Comparison of ENCODE assay signal across 20 cellular contexts in the genomic region with DNA sequence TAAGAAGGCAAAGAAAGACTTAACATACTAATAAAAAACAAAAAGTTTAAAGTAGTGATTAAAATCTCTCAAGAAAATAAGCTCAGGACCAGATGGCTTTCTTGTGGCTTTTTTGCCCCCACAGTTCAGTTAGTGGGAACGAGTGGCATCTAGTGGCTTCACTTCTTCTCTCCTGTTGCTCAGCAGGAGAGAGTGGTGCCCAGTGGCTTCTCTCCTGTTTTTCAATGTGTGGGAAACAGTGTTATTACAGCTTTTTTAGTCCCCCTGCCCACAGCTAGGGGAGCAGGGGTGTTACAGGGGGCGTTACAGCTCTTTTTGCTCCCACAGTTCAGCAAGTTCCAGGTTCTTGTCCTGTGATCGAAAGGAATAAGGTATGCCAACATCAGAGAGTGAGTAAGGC.
DNase-seq lines count a peak whose midpoint lies in the region; ATAC-seq and TF ChIP-seq lines count a peak whose summit lies in the region.
"Had no signal": no experiment of that assay in that cellular context is flagged by ENCODE, and none has a peak within 500 bp of the region (broad histone marks: within the 10 kb centered on the region; RNA-seq: fewer than 3 reads in every experiment).

No MANE protein-coding gene starts in this region.

- H3K27me3 Mint-ChIP-seq in endodermal cell (ENCODE audit: insufficient read depth), result no peaks in the 10 kb centered on the region
- H3K27me3 Mint-ChIP-seq: CD8-positive, alpha-beta memory T cell; dendritic cell treated with granulocyte-macrophage colony-stimulating factor and Interleukin-4, amounts not matched to agents 40 ng/mL and 50 ng/mL, for 4 days; type B pancreatic cell had no signal

- H3K9ac ChIP-seq in DND-41 (ENCODE audit: low read depth, low read length) (no peak overlapping the region; the same call in 1 of the 2 replicates), endodermal cell (ENCODE audit: extremely low read depth, low read length, poor library complexity, severe bottlenecking) (no peak overlapping the region), smooth muscle cell (ENCODE audit: low read depth) (no peak overlapping the region)

- H3K27ac Mint-ChIP-seq in endodermal cell, result no peak overlapping the region
- H3K27ac Mint-ChIP-seq: CD8-positive, alpha-beta memory T cell; dendritic cell treated with granulocyte-macrophage colony-stimulating factor and Interleukin-4, amounts not matched to agents 40 ng/mL and 50 ng/mL, for 4 days; type B pancreatic cell had no signal

- H3K4me1 ChIP-seq in DND-41 (ENCODE audit: insufficient read depth, low read length), result peaks cover 20% of the 10 kb centered on the region
- H3K4me1 ChIP-seq in Panc1 (ENCODE audit: control insufficient read depth, insufficient read depth, low read length), result no peaks in the 10 kb centered on the region
- H3K4me1 ChIP-seq in endodermal cell (ENCODE audit: control insufficient read depth, insufficient read depth, low read length), result no peaks in the 10 kb centered on the region
- H3K4me1 ChIP-seq in smooth muscle cell (ENCODE audit: low read depth), result no peaks in the 10 kb centered on the region
- no peaks in the 10 kb centered on the region for H3K4me1 ChIP-seq in gastroesophageal sphincter
- H3K4me1 ChIP-seq: adrenal gland had no signal

- CTCF ChIA-PET in Panc1 (lab: Charles Lee), result interaction anchor here (0.6 kb wide), 1 partner anchor 1973 kb away, joined by 5 read pairs; no protein-coding TSS in a partner anchor

- peak; percentile 51 for DNase-seq in DND-41
- DNase-seq in Jurkat, Clone E6-1 (ENCODE audit: low read depth, low spot score), result peak; percentile 80
- DNase-seq in Panc1 (ENCODE audit: low read depth, low spot score), result no peak
- DNase-seq in endodermal cell, result peak; percentile 50
- no peak for DNase-seq in DMS53 treated with DMSO at 0.1 percent for 48 hours (lab: John Stamatoyannopoulos, UW; ENCODE audit: unreplicated experiment)
- no peak for DNase-seq in smooth muscle cell (lab: John Stamatoyannopoulos, UW; ENCODE audit: unreplicated experiment)
- DNase-seq: activated gamma-delta T cell treated with Interleukin-2 at 50 U/mL for 16 hours; activated T-cell treated with anti-CD3 and anti-CD28 coated beads for 4 hours; adrenal gland; CD8-positive, alpha-beta memory T cell; foreskin fibroblast; NCI-H1436 treated with DMSO at 0.1 percent for 48 hours; NK-92 treated with Interleukin-12 subunit alpha and Interleukin-12 subunit beta, amount 100 ng/mL, for 24 hours; RPMI8226; stimulated activated CD4-positive, alpha-beta T cell treated with anti-CD3 and anti-CD28 coated beads, Interleukin-4, amount 100 ng/mL, for 4 hours had no signal

- H3K79me2 ChIP-seq in DND-41 (ENCODE audit: insufficient read depth, low read length), result no peaks in the 10 kb centered on the region
- no peaks in the 10 kb centered on the region for H3K79me2 ChIP-seq in smooth muscle cell (ENCODE audit: low read depth)
- H3K79me2 ChIP-seq: hepatocyte had no signal

- in situ Hi-C loops in Panc1 (cut with HindIII; ENCODE audit: low pct_unique_long_range_greater_than_20kb, low sequenced_read_pairs), result no loop called here

- no peak for TF ChIP-seq POLR2A in gastroesophageal sphincter (IDR thresholded peaks at IDR 0.05)

- no peak overlapping the region for H3K4me3 ChIP-seq in DND-41 (ENCODE audit: low read depth in 1 of 2, low read length in 2 of 2)
- no peak overlapping the region for H3K4me3 ChIP-seq in Jurkat, Clone E6-1 (ENCODE audit: low read length)
- no peak overlapping the region for H3K4me3 ChIP-seq in Panc1 (ENCODE audit: low read depth in 2 of 2, low read length in 2 of 2)
- H3K4me3 ChIP-seq in endodermal cell (ENCODE audit: low read length), result no peak overlapping the region
- no peak overlapping the region for H3K4me3 ChIP-seq in smooth muscle cell
- H3K4me3 ChIP-seq in gastroesophageal sphincter, result no peak overlapping the region
- H3K4me3 ChIP-seq: adrenal gland, hepatocyte had no signal

- TF ChIP-seq CTCF in DND-41 (IDR thresholded peaks at IDR 0.05; ENCODE audit: borderline replicate concordance, extremely low read depth, low read length, poor library complexity, severe bottlenecking) (peak; percentile 66), Panc1 (IDR thresholded peaks at IDR 0.05) (peak; percentile 40), endodermal cell (conservative IDR thresholded peaks at IDR 0.05) (peak; percentile 40), smooth muscle cell (IDR thresholded peaks at IDR 0.05; ENCODE audit: borderline replicate concordance, insufficient read depth, poor library complexity, severe bottlenecking) (no peak), gastroesophageal sphincter (IDR thresholded peaks at IDR 0.05) (no peak)

- no peaks in the 10 kb centered on the region for H3K27me3 ChIP-seq in DND-41 (ENCODE audit: insufficient read depth, low read length, poor library complexity)
- no peaks in the 10 kb centered on the region for H3K27me3 ChIP-seq in Panc1 (ENCODE audit: control insufficient read depth, insufficient read depth, low read length)
- no peaks in the 10 kb centered on the region for H3K27me3 ChIP-seq in endodermal cell (ENCODE audit: control insufficient read depth, insufficient read depth, low read length, poor library complexity, severe bottlenecking)
- H3K27me3 ChIP-seq in smooth muscle cell (ENCODE audit: low read depth), result no peaks in the 10 kb centered on the region
- no peaks in the 10 kb centered on the region for H3K27me3 ChIP-seq in gastroesophageal sphincter
- H3K27me3 ChIP-seq: adrenal gland, hepatocyte had no signal

- H3K4me2 ChIP-seq in DND-41 (ENCODE audit: insufficient read depth, low read length), result peak overlapping the region; percentile 43; the same call in 1 of the 2 replicates
- no peak overlapping the region for H3K4me2 ChIP-seq in smooth muscle cell
- H3K4me2 ChIP-seq: hepatocyte had no signal

- no peaks in the 10 kb centered on the region for H3K9me3 ChIP-seq in DND-41 (ENCODE audit: insufficient read depth, low read length, severe bottlenecking)
- no peaks in the 10 kb centered on the region for H3K9me3 ChIP-seq in Panc1 (ENCODE audit: control insufficient read depth, insufficient read depth, low read depth, low read length)
- H3K9me3 ChIP-seq in endodermal cell (ENCODE audit: control insufficient read depth, low read length), result no peaks in the 10 kb centered on the region
- no peaks in the 10 kb centered on the region for H3K9me3 ChIP-seq in smooth muscle cell (replicated peaks; ENCODE audit: low read depth)
- no peaks in the 10 kb centered on the region for H3K9me3 ChIP-seq in gastroesophageal sphincter
- H3K9me3 ChIP-seq: adrenal gland had no signal

- intact Hi-C loops in Panc1 (cut with micrococcal nuclease; ENCODE audit: unreplicated experiment), result no loop called here

- H3F3A ChIP-seq in smooth muscle cell (ENCODE audit: low read depth), result no peaks in the 10 kb centered on the region

- BruUV-seq in Panc1 (replicated peaks; lab: Mats Ljungman, UMichigan), result no TSS peak

- TF ChIP-seq EP300 in gastroesophageal sphincter (IDR thresholded peaks at IDR 0.05), result no peak

- 68 to 89% methylated on average over 2 to 3 of the region's 3 CpGs for WGBS in endodermal cell (ENCODE audit: insufficient coverage in 1 of 2, insufficient read length in 1 of 2), 2 experiments
- WGBS in smooth muscle cell (ENCODE audit: low lambda C conversion rate), result 68% methylated on average over 3 of the region's 3 CpGs
- 50 to 78% methylated on average over 1 to 3 of the region's 3 CpGs for WGBS in gastroesophageal sphincter (ENCODE audit: low coverage in 1 of 2), 2 donors

- POLR2A ChIA-PET in Panc1 (lab: Charles Lee), result no interaction called here

- H3K36me3 ChIP-seq in DND-41 (ENCODE audit: insufficient read depth, low read length), result no peaks in the 10 kb centered on the region
- no peaks in the 10 kb centered on the region for H3K36me3 ChIP-seq in Panc1 (ENCODE audit: control insufficient read depth, insufficient read depth, low read length)
- no peaks in the 10 kb centered on the region for H3K36me3 ChIP-seq in endodermal cell (ENCODE audit: control insufficient read depth, insufficient read depth, low read length)
- H3K36me3 ChIP-seq in smooth muscle cell (ENCODE audit: low read depth), result no peaks in the 10 kb centered on the region
- H3K36me3 ChIP-seq in gastroesophageal sphincter, result no peaks in the 10 kb centered on the region
- H3K36me3 ChIP-seq: adrenal gland had no signal

- peak overlapping the region; percentile 48 for H2AFZ ChIP-seq in DND-41 (ENCODE audit: low read depth, low read length)
- H2AFZ ChIP-seq in smooth muscle cell (ENCODE audit: low read depth), result no peak overlapping the region
- H2AFZ ChIP-seq: hepatocyte had no signal

- no peaks in the 10 kb centered on the region for H3K4me1 Mint-ChIP-seq in endodermal cell
- H3K4me1 Mint-ChIP-seq: CD8-positive, alpha-beta memory T cell had no signal

- no peaks in the 10 kb centered on the region for H3K36me3 Mint-ChIP-seq in endodermal cell (ENCODE audit: low read depth)
- H3K36me3 Mint-ChIP-seq: CD8-positive, alpha-beta memory T cell; type B pancreatic cell had no signal

- H3K4me3 Mint-ChIP-seq in endodermal cell, result no peak overlapping the region
- H3K4me3 Mint-ChIP-seq: CD8-positive, alpha-beta memory T cell; dendritic cell treated with granulocyte-macrophage colony-stimulating factor and Interleukin-4, amounts not matched to agents 40 ng/mL and 50 ng/mL, for 4 days; type B pancreatic cell had no signal

- ATAC-seq in DND-41 (ENCODE audit: insufficient read depth, low read depth), result peak; percentile 94
- ATAC-seq in Panc1, result no peak
- ATAC-seq in HG02840 (IDR thresholded peaks at IDR 0.05; ENCODE audit: low FRiP score, unreplicated experiment), result no peak
- no peak for ATAC-seq in gastroesophageal sphincter

- H4K20me1 ChIP-seq in DND-41 (ENCODE audit: insufficient read depth, low read length) (no peaks in the 10 kb centered on the region), smooth muscle cell (ENCODE audit: low read depth) (no peaks in the 10 kb centered on the region)

- H3K27ac ChIP-seq in DND-41 (ENCODE audit: low read length) (0 out of 2 replicates have a peak overlapping the region, but pooled peaks have one; percentile 31), Panc1 (ENCODE audit: low read length) (no peak overlapping the region), endodermal cell (ENCODE audit: low read depth, low read length) (no peak overlapping the region), smooth muscle cell (ENCODE audit: low read depth) (no peak overlapping the region), gastroesophageal sphincter (no peak overlapping the region)
- H3K27ac ChIP-seq: adrenal gland, hepatocyte had no signal

- H3K9me3 Mint-ChIP-seq in endodermal cell, result no peaks in the 10 kb centered on the region
- H3K9me3 Mint-ChIP-seq: type B pancreatic cell had no signal

Comparison
In these comparisons a context has a peak if more than half of its experiments do, and no peak if none do; other contexts are left out.
1. DNase-seq: peak in DND-41 (single experiment), Jurkat, Clone E6-1 (single experiment) and endodermal cell (single experiment); none in Panc1 (single experiment), DMS53 treated with DMSO at 0.1 percent for 48 hours (single experiment) and smooth muscle cell (single experiment).
2. CTCF ChIP-seq: peak in DND-41 (single experiment), Panc1 (single experiment) and endodermal cell (single experiment); none in smooth muscle cell (single experiment) and gastroesophageal sphincter (0 of 4).